In genomic region chr5:113164016-113164415, GRCh38 we compare ENCODE assay signal across 27 cellular contexts.
"Had no signal": no experiment of that assay in that cellular context is flagged by ENCODE, and none has a peak within 500 bp of the region (broad histone marks: within the 10 kb centered on the region; RNA-seq: fewer than 3 reads in every experiment).

No MANE protein-coding gene starts in this region.

- H3K4me3 ChIP-seq: gastroesophageal sphincter, hepatocyte, skin epidermis, thoracic aorta had no signal

- DNase-seq: activated CD4-positive, alpha-beta memory T cell treated with anti-CD3 and anti-CD28 coated beads for 36 hours; activated CD4-positive, alpha-beta T cell treated with anti-CD3 and anti-CD28 coated beads, Interleukin-2, amount 10 ng/mL, durations not matched to agents 24 days and 14 days; activated CD4-positive, CD25-positive, alpha-beta regulatory T cell treated with anti-CD3 and anti-CD28 coated beads, Interleukin-2, amount 50 U/mL, for 72 hours; activated CD8-positive, alpha-beta memory T cell treated with anti-CD3 and anti-CD28 coated beads, Interleukin-2, amount 50 U/mL, for 4 hours; activated gamma-delta T cell; activated naive CD4-positive, alpha-beta T cell treated with anti-CD3 and anti-CD28 coated beads, Interleukin-2, amount 10 ng/mL, durations not matched to agents 7 days and 5 days; activated naive CD8-positive, alpha-beta T cell treated with anti-CD3 and anti-CD28 coated beads, Interleukin-2, amount 10 ng/mL, durations not matched to agents 7 days and 5 days; activated T-cell treated with anti-CD3 and anti-CD28 coated beads, Interleukin-2, amount 50 U/mL, for 24 hours; brain microvascular endothelial cell; erythroblast; islet precursor cell; left cardiac atrium; naive B cell; nephron progenitor cell; stimulated activated CD4-positive, alpha-beta T cell treated with anti-CD3 and anti-CD28 coated beads, Interleukin-12 subunit alpha, Interleukin-12 subunit beta, amount 100 ng/mL, for 4 hours; stimulated activated CD4-positive, alpha-beta T cell treated with anti-CD3 and anti-CD28 coated beads, Interleukin-4, amount 100 ng/mL, for 1 hour; T1000 had no signal

- H3K4me1 Mint-ChIP-seq: activated naive CD4-positive, alpha-beta T cell treated with anti-CD3 and anti-CD28 coated beads, Interleukin-2, amount 10 ng/mL, durations not matched to agents 7 days and 5 days; naive B cell had no signal

- ATAC-seq: gastroesophageal sphincter, sciatic nerve had no signal

- H3K27ac Mint-ChIP-seq: activated CD4-positive, alpha-beta memory T cell treated with anti-CD3 and anti-CD28 coated beads for 36 hours; activated CD4-positive, alpha-beta T cell treated with anti-CD3 and anti-CD28 coated beads, Interleukin-2, amount 10 ng/mL, durations not matched to agents 24 days and 14 days; activated naive CD4-positive, alpha-beta T cell treated with anti-CD3 and anti-CD28 coated beads, Interleukin-2, amount 10 ng/mL, durations not matched to agents 7 days and 5 days; activated naive CD8-positive, alpha-beta T cell treated with anti-CD3 and anti-CD28 coated beads, Interleukin-2, amount 10 ng/mL, durations not matched to agents 7 days and 5 days; activated T-cell treated with anti-CD3 and anti-CD28 coated beads, Interleukin-2, amount 50 U/mL, for 24 hours; dendritic cell treated with granulocyte-macrophage colony-stimulating factor and Interleukin-4, amounts not matched to agents 40 ng/mL and 50 ng/mL, for 4 days; mesothelial cell of epicardium; naive B cell; nephron progenitor cell; progenitor cell of endocrine pancreas; stimulated activated naive CD8-positive, alpha-beta T cell treated with anti-CD3 and anti-CD28 coated beads, Interleukin-15, Interleukin-2, amounts not matched to agents 100 ng/mL and 50 ng/mL, for 24 hours had no signal

- H3K27ac ChIP-seq: brain microvascular endothelial cell, gastroesophageal sphincter, hepatocyte, neutrophil, thoracic aorta had no signal

- H3K9me3 Mint-ChIP-seq: activated CD4-positive, alpha-beta memory T cell treated with anti-CD3 and anti-CD28 coated beads for 36 hours; activated CD4-positive, alpha-beta T cell treated with anti-CD3 and anti-CD28 coated beads, Interleukin-2, amount 10 ng/mL, durations not matched to agents 24 days and 14 days; activated naive CD4-positive, alpha-beta T cell treated with anti-CD3 and anti-CD28 coated beads, Interleukin-2, amount 10 ng/mL, durations not matched to agents 7 days and 5 days; activated naive CD8-positive, alpha-beta T cell treated with anti-CD3 and anti-CD28 coated beads, Interleukin-2, amount 10 ng/mL, durations not matched to agents 7 days and 5 days; activated T-cell treated with anti-CD3 and anti-CD28 coated beads, Interleukin-2, amount 50 U/mL, for 24 hours; dendritic cell treated with granulocyte-macrophage colony-stimulating factor and Interleukin-4, amounts not matched to agents 40 ng/mL and 50 ng/mL, for 4 days; mesothelial cell of epicardium; naive B cell; nephron progenitor cell; stimulated activated naive CD8-positive, alpha-beta T cell treated with anti-CD3 and anti-CD28 coated beads, Interleukin-15, Interleukin-2, amounts not matched to agents 100 ng/mL and 50 ng/mL, for 24 hours had no signal

- H3K27me3 ChIP-seq: brain microvascular endothelial cell, gastroesophageal sphincter, hepatocyte had no signal

- H3K27me3 Mint-ChIP-seq: activated CD4-positive, alpha-beta memory T cell treated with anti-CD3 and anti-CD28 coated beads for 36 hours; activated T-cell treated with anti-CD3 and anti-CD28 coated beads, Interleukin-2, amount 50 U/mL, for 24 hours; progenitor cell of endocrine pancreas; stimulated activated naive CD8-positive, alpha-beta T cell treated with anti-CD3 and anti-CD28 coated beads, Interleukin-15, Interleukin-2, amounts not matched to agents 100 ng/mL and 50 ng/mL, for 24 hours had no signal

- H3K9me3 ChIP-seq: gastroesophageal sphincter, neutrophil, thoracic aorta had no signal

- H3K36me3 Mint-ChIP-seq: activated CD4-positive, alpha-beta memory T cell treated with anti-CD3 and anti-CD28 coated beads for 36 hours; activated naive CD4-positive, alpha-beta T cell treated with anti-CD3 and anti-CD28 coated beads, Interleukin-2, amount 10 ng/mL, durations not matched to agents 7 days and 5 days; mesothelial cell of epicardium; naive B cell had no signal

- H2AFZ ChIP-seq: hepatocyte had no signal

- H3K4me3 Mint-ChIP-seq: activated CD4-positive, alpha-beta memory T cell treated with anti-CD3 and anti-CD28 coated beads for 36 hours; activated CD4-positive, alpha-beta T cell treated with anti-CD3 and anti-CD28 coated beads, Interleukin-2, amount 10 ng/mL, durations not matched to agents 24 days and 14 days; activated naive CD4-positive, alpha-beta T cell treated with anti-CD3 and anti-CD28 coated beads, Interleukin-2, amount 10 ng/mL, durations not matched to agents 7 days and 5 days; activated naive CD8-positive, alpha-beta T cell treated with anti-CD3 and anti-CD28 coated beads, Interleukin-2, amount 10 ng/mL, durations not matched to agents 7 days and 5 days; activated T-cell treated with anti-CD3 and anti-CD28 coated beads, Interleukin-2, amount 50 U/mL, for 24 hours; dendritic cell treated with granulocyte-macrophage colony-stimulating factor and Interleukin-4, amounts not matched to agents 40 ng/mL and 50 ng/mL, for 4 days; mesothelial cell of epicardium; naive B cell; nephron progenitor cell; stimulated activated naive CD8-positive, alpha-beta T cell treated with anti-CD3 and anti-CD28 coated beads, Interleukin-15, Interleukin-2, amounts not matched to agents 100 ng/mL and 50 ng/mL, for 24 hours had no signal

- H3K36me3 ChIP-seq: brain microvascular endothelial cell, gastroesophageal sphincter, neutrophil, thoracic aorta had no signal

- H3K4me2 ChIP-seq: hepatocyte had no signal
